1 cellular context compared by ENCODE assay signal in the genomic region with DNA sequence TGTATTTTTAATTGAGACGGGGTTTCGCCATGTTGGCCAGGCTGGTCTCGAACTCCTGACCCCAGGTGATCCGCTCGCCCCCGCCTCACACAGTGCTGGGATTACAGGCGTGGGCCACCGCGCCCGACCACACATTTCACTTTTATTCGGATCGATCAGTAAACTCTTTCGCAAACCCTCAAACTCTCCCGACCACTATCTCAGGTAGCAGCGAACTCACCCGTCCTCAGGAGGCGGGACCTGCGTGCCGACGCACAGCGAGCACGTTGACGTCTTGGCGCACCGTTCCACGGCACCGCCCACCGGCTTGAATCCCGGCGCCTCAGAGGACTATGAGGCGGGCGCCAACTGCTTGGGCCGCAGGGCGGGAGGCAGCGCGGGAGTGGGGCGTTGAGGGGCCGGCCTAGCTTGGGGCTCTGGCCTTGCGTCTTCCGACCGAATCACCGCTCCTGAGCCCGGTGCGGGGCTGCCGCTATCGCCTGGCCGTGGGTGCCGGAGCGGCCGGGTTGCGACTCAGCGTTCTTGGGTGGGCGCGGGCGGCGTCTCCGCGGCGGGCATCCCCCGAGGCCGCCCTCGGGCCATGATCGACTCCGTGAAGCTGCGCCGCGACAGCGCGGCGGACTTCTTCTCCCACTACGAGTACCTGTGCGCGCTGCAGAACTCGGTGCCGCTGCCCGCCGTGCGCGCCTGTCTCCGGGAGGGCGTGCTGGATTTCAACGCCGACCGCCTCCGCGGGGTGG.
TF ChIP-seq lines count a peak whose summit lies in the region.

A gene with protein sequence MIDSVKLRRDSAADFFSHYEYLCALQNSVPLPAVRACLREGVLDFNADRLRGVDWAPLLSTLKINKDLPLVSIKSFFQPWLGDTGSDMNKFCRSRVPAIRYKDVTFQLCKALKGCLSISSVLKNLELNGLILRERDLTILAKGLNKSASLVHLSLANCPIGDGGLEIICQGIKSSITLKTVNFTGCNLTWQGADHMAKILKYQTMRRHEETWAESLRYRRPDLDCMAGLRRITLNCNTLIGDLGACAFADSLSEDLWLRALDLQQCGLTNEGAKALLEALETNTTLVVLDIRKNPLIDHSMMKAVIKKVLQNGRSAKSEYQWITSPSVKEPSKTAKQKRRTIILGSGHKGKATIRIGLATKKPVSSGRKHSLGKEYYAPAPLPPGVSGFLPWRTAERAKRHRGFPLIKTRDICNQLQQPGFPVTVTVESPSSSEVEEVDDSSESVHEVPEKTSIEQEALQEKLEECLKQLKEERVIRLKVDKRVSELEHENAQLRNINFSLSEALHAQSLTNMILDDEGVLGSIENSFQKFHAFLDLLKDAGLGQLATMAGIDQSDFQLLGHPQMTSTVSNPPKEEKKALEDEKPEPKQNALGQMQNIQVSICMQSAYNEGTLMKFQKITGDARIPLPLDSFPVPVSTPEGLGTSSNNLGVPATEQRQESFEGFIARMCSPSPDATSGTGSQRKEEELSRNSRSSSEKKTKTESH (plus strand): TSS at position 305 of the 740 bp plus-strand sequence. CDS start 276 bp downstream, at position 581.

TF ChIP-seq in HepG2, 621 proteins besides CTCF, POLR2A, EP300 and RAD21 (continued from another document and continues in another):
- TF ChIP-seq, protein P1, sequence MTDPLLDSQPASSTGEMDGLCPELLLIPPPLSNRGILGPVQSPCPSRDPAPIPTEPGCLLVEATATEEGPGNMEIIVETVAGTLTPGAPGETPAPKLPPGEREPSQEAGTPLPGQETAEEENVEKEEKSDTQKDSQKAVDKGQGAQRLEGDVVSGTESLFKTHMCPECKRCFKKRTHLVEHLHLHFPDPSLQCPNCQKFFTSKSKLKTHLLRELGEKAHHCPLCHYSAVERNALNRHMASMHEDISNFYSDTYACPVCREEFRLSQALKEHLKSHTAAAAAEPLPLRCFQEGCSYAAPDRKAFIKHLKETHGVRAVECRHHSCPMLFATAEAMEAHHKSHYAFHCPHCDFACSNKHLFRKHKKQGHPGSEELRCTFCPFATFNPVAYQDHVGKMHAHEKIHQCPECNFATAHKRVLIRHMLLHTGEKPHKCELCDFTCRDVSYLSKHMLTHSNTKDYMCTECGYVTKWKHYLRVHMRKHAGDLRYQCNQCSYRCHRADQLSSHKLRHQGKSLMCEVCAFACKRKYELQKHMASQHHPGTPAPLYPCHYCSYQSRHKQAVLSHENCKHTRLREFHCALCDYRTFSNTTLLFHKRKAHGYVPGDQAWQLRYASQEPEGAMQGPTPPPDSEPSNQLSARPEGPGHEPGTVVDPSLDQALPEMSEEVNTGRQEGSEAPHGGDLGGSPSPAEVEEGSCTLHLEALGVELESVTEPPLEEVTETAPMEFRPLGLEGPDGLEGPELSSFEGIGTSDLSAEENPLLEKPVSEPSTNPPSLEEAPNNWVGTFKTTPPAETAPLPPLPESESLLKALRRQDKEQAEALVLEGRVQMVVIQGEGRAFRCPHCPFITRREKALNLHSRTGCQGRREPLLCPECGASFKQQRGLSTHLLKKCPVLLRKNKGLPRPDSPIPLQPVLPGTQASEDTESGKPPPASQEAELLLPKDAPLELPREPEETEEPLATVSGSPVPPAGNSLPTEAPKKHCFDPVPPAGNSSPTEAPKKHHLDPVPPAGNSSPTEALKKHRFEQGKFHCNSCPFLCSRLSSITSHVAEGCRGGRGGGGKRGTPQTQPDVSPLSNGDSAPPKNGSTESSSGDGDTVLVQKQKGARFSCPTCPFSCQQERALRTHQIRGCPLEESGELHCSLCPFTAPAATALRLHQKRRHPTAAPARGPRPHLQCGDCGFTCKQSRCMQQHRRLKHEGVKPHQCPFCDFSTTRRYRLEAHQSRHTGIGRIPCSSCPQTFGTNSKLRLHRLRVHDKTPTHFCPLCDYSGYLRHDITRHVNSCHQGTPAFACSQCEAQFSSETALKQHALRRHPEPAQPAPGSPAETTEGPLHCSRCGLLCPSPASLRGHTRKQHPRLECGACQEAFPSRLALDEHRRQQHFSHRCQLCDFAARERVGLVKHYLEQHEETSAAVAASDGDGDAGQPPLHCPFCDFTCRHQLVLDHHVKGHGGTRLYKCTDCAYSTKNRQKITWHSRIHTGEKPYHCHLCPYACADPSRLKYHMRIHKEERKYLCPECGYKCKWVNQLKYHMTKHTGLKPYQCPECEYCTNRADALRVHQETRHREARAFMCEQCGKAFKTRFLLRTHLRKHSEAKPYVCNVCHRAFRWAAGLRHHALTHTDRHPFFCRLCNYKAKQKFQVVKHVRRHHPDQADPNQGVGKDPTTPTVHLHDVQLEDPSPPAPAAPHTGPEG (CRISPR knock-in tag; IDR thresholded peaks at IDR 0.05) = peak; percentile 97
- TF ChIP-seq, protein P2, sequence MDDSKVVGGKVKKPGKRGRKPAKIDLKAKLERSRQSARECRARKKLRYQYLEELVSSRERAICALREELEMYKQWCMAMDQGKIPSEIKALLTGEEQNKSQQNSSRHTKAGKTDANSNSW (CRISPR knock-in tag; IDR thresholded peaks at IDR 0.05; ENCODE audit: borderline replicate concordance) = peak; percentile 85; the same call in 1 of the 2 replicates
- TF ChIP-seq DR1 (CRISPR knock-in tag; IDR thresholded peaks at IDR 0.05) = peak; percentile 93
- TF ChIP-seq, protein P3, sequence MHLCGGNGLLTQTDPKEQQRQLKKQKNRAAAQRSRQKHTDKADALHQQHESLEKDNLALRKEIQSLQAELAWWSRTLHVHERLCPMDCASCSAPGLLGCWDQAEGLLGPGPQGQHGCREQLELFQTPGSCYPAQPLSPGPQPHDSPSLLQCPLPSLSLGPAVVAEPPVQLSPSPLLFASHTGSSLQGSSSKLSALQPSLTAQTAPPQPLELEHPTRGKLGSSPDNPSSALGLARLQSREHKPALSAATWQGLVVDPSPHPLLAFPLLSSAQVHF (CRISPR knock-in tag; IDR thresholded peaks at IDR 0.05) = no peak
- no peak for TF ChIP-seq SSRP1 (CRISPR knock-in tag; IDR thresholded peaks at IDR 0.05)
- TF ChIP-seq YEATS4 (CRISPR knock-in tag; IDR thresholded peaks at IDR 0.05; ENCODE audit: borderline replicate concordance) = peak; percentile 84
- 0 out of 2 replicates have a peak, but pooled peaks have one; percentile 36 for TF ChIP-seq MTF1 (CRISPR knock-in tag; IDR thresholded peaks at IDR 0.05)
- TF ChIP-seq, protein P4, sequence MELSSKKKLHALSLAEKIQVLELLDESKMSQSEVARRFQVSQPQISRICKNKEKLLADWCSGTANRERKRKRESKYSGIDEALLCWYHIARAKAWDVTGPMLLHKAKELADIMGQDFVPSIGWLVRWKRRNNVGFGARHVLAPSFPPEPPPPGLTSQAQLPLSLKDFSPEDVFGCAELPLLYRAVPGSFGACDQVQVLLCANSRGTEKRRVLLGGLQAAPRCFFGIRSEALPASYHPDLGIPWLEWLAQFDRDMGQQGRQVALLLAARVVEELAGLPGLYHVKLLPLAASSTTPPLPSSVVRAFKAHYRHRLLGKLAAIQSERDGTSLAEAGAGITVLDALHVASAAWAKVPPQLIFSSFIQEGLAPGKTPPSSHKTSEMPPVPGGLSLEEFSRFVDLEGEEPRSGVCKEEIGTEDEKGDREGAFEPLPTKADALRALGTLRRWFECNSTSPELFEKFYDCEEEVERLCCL (CRISPR knock-in tag; IDR thresholded peaks at IDR 0.05; ENCODE audit: borderline replicate concordance) = peak; percentile 77; the same call in 1 of the 2 replicates
- 0 out of 2 replicates have a peak, but pooled peaks have one; percentile 17 for TF ChIP-seq ZNF251 (CRISPR knock-in tag; IDR thresholded peaks at IDR 0.05)
- TF ChIP-seq, protein P5, sequence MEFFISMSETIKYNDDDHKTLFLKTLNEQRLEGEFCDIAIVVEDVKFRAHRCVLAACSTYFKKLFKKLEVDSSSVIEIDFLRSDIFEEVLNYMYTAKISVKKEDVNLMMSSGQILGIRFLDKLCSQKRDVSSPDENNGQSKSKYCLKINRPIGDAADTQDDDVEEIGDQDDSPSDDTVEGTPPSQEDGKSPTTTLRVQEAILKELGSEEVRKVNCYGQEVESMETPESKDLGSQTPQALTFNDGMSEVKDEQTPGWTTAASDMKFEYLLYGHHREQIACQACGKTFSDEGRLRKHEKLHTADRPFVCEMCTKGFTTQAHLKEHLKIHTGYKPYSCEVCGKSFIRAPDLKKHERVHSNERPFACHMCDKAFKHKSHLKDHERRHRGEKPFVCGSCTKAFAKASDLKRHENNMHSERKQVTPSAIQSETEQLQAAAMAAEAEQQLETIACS (CRISPR knock-in tag; IDR thresholded peaks at IDR 0.05) = no peak; the same call in 1 of the 2 replicates
- no peak for TF ChIP-seq SOX6 (IDR thresholded peaks at IDR 0.05)
- peak; percentile 79 for TF ChIP-seq SOX6 (CRISPR knock-in tag; IDR thresholded peaks at IDR 0.05)
- TF ChIP-seq, protein P6, sequence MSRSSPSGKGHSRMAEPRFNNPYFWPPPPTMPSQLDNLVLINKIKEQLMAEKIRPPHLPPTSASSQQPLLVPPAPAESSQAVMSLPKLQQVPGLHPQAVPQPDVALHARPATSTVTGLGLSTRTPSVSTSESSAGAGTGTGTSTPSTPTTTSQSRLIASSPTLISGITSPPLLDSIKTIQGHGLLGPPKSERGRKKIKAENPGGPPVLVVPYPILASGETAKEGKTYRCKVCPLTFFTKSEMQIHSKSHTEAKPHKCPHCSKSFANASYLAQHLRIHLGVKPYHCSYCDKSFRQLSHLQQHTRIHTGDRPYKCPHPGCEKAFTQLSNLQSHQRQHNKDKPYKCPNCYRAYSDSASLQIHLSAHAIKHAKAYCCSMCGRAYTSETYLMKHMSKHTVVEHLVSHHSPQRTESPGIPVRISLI (CRISPR knock-in tag; IDR thresholded peaks at IDR 0.05; ENCODE audit: borderline replicate concordance) = no peak
- TF ChIP-seq SCMH1 (CRISPR knock-in tag; IDR thresholded peaks at IDR 0.05; ENCODE audit: borderline replicate concordance) = no peak
- 0 out of 2 replicates have a peak, but pooled peaks have one; percentile 83 for TF ChIP-seq ZNF510 (CRISPR knock-in tag; IDR thresholded peaks at IDR 0.05; ENCODE audit: low read depth)
- TF ChIP-seq, protein P7, sequence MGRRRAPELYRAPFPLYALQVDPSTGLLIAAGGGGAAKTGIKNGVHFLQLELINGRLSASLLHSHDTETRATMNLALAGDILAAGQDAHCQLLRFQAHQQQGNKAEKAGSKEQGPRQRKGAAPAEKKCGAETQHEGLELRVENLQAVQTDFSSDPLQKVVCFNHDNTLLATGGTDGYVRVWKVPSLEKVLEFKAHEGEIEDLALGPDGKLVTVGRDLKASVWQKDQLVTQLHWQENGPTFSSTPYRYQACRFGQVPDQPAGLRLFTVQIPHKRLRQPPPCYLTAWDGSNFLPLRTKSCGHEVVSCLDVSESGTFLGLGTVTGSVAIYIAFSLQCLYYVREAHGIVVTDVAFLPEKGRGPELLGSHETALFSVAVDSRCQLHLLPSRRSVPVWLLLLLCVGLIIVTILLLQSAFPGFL (CRISPR knock-in tag; IDR thresholded peaks at IDR 0.05) = no peak
- 0 out of 2 replicates have a peak, but pooled peaks have one; percentile 7 for TF ChIP-seq ZNF629 (CRISPR knock-in tag; conservative IDR thresholded peaks at IDR 0.05)
- TF ChIP-seq, protein P8, sequence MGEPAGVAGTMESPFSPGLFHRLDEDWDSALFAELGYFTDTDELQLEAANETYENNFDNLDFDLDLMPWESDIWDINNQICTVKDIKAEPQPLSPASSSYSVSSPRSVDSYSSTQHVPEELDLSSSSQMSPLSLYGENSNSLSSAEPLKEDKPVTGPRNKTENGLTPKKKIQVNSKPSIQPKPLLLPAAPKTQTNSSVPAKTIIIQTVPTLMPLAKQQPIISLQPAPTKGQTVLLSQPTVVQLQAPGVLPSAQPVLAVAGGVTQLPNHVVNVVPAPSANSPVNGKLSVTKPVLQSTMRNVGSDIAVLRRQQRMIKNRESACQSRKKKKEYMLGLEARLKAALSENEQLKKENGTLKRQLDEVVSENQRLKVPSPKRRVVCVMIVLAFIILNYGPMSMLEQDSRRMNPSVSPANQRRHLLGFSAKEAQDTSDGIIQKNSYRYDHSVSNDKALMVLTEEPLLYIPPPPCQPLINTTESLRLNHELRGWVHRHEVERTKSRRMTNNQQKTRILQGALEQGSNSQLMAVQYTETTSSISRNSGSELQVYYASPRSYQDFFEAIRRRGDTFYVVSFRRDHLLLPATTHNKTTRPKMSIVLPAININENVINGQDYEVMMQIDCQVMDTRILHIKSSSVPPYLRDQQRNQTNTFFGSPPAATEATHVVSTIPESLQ (CRISPR knock-in tag; conservative IDR thresholded peaks at IDR 0.05) = no peak; the same call in 1 of the 2 replicates
- TF ChIP-seq CENPT (CRISPR knock-in tag; IDR thresholded peaks at IDR 0.05; ENCODE audit: low read depth) = no peak
- TF ChIP-seq WIZ (CRISPR knock-in tag; IDR thresholded peaks at IDR 0.05) = peak; percentile 83; the same call in 1 of the 2 replicates
- peak; percentile 56; the same call in 1 of the 2 replicates for TF ChIP-seq KAT7 (CRISPR knock-in tag; IDR thresholded peaks at IDR 0.05; ENCODE audit: borderline replicate concordance)
- peak; percentile 71; the same call in 1 of the 2 replicates for TF ChIP-seq ZFAT (CRISPR knock-in tag; conservative IDR thresholded peaks at IDR 0.05)
- peak; percentile 95 for TF ChIP-seq KDM5B (CRISPR knock-in tag; IDR thresholded peaks at IDR 0.05; ENCODE audit: borderline replicate concordance)
- no peak for TF ChIP-seq KDM4B (CRISPR knock-in tag; IDR thresholded peaks at IDR 0.05)
- TF ChIP-seq, protein P9, sequence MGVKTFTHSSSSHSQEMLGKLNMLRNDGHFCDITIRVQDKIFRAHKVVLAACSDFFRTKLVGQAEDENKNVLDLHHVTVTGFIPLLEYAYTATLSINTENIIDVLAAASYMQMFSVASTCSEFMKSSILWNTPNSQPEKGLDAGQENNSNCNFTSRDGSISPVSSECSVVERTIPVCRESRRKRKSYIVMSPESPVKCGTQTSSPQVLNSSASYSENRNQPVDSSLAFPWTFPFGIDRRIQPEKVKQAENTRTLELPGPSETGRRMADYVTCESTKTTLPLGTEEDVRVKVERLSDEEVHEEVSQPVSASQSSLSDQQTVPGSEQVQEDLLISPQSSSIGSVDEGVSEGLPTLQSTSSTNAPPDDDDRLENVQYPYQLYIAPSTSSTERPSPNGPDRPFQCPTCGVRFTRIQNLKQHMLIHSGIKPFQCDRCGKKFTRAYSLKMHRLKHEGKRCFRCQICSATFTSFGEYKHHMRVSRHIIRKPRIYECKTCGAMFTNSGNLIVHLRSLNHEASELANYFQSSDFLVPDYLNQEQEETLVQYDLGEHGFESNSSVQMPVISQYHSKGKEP (CRISPR knock-in tag; IDR thresholded peaks at IDR 0.05) = 0 out of 2 replicates have a peak, but pooled peaks have one; percentile 14
- TF ChIP-seq, protein P10, sequence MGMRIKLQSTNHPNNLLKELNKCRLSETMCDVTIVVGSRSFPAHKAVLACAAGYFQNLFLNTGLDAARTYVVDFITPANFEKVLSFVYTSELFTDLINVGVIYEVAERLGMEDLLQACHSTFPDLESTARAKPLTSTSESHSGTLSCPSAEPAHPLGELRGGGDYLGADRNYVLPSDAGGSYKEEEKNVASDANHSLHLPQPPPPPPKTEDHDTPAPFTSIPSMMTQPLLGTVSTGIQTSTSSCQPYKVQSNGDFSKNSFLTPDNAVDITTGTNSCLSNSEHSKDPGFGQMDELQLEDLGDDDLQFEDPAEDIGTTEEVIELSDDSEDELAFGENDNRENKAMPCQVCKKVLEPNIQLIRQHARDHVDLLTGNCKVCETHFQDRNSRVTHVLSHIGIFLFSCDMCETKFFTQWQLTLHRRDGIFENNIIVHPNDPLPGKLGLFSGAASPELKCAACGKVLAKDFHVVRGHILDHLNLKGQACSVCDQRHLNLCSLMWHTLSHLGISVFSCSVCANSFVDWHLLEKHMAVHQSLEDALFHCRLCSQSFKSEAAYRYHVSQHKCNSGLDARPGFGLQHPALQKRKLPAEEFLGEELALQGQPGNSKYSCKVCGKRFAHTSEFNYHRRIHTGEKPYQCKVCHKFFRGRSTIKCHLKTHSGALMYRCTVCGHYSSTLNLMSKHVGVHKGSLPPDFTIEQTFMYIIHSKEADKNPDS (CRISPR knock-in tag; IDR thresholded peaks at IDR 0.05) = peak; percentile 67; the same call in 1 of the 2 replicates
- no peak for TF ChIP-seq ZNF234 (CRISPR knock-in tag; conservative IDR thresholded peaks at IDR 0.05)
- no peak; the same call in 1 of the 2 replicates for TF ChIP-seq IRF2 (CRISPR knock-in tag; IDR thresholded peaks at IDR 0.05)
